In genomic region chr2:44934024-44934423, GRCh38 we compare ENCODE assay signal across 17 cellular contexts. TPM values are rescaled to one million over a fixed set of nuclear protein-coding genes. Genes with fewer than 3 reads are reported as not detected.
DNase-seq lines count a peak whose midpoint lies in the region; ATAC-seq and TF ChIP-seq lines count a peak whose summit lies in the region.
"Had no signal": no experiment of that assay in that cellular context is flagged by ENCODE, and none has a peak within 500 bp of the region (broad histone marks: within the 10 kb centered on the region; RNA-seq: fewer than 3 reads in every experiment).

No MANE protein-coding gene starts in this region.

- peaks cover 0 to 7% of the 10 kb centered on the region in 2 donors for H3K36me3 Mint-ChIP-seq in naive B cell
- no peaks in the 10 kb centered on the region for H3K36me3 Mint-ChIP-seq in CD4-positive, alpha-beta memory T cell
- H3K36me3 Mint-ChIP-seq: CD8-positive, alpha-beta T cell had no signal

- H3K4me3 ChIP-seq in GM08714 (ENCODE audit: low read length) = peak overlapping the region; percentile 1; the same call in 1 of the 2 replicates
- H3K4me3 ChIP-seq in NT2/D1 (ENCODE audit: insufficient read length, low read depth) = peak overlapping the region; percentile 2
- H3K4me3 ChIP-seq in prostate gland = no peak overlapping the region
- H3K4me3 ChIP-seq in CD4-positive, alpha-beta memory T cell (ENCODE audit: low read length in 2 of 2) = no peak overlapping the region
- H3K4me3 ChIP-seq: smooth muscle cell had no signal

- H3K27ac ChIP-seq in prostate gland = no peak overlapping the region
- no peak overlapping the region for H3K27ac ChIP-seq in CD4-positive, alpha-beta memory T cell (ENCODE audit: low read depth, low read length)
- H3K27ac ChIP-seq: ascending aorta, neutrophil, stomach had no signal

- H3K4me1 Mint-ChIP-seq in naive B cell = peaks cover 38 to 75% (median 62%) of the 10 kb centered on the region in 3 donors
- peaks cover 15 to 48% (median 23%) of the 10 kb centered on the region in 4 donors for H3K4me1 Mint-ChIP-seq in CD4-positive, alpha-beta memory T cell

- H3K9me3 ChIP-seq in NT2/D1 (ENCODE audit: insufficient read depth, low read length) = no peaks in the 10 kb centered on the region
- H3K9me3 ChIP-seq in prostate gland = no peaks in the 10 kb centered on the region
- no peaks in the 10 kb centered on the region for H3K9me3 ChIP-seq in CD4-positive, alpha-beta memory T cell (ENCODE audit: control insufficient read depth in 1 of 2, low read length in 2 of 2)
- H3K9me3 ChIP-seq: ascending aorta, neutrophil, stomach had no signal

- DNase-seq in DMS53 (lab: John Stamatoyannopoulos, UW) = peak; percentile 56
- no peak for DNase-seq in DMS53 treated with DMSO at 0.1 percent for 48 hours (lab: John Stamatoyannopoulos, UW; ENCODE audit: unreplicated experiment)
- DNase-seq in NT2/D1 (ENCODE audit: low read depth, low spot score) = no peak
- DNase-seq in naive B cell = no peak
- no peak for DNase-seq in prostate gland (ENCODE audit: low spot score)
- DNase-seq in CD4-positive, alpha-beta memory T cell = no peak
- DNase-seq: 8988T; CD8-positive, alpha-beta T cell; stomach had no signal

- H3K27me3 ChIP-seq in NT2/D1 (ENCODE audit: insufficient read depth, insufficient read length) (peaks cover 95% of the 10 kb centered on the region), prostate gland (replicated peaks; ENCODE audit: insufficient read depth) (peaks cover 75% of the 10 kb centered on the region)
- peaks cover 49% of the 10 kb centered on the region for H3K27me3 ChIP-seq in CD4-positive, alpha-beta memory T cell (ENCODE audit: insufficient read depth, low read length)

- H3K9me3 Mint-ChIP-seq in naive B cell = peaks cover 0 to 21% (median 5%) of the 10 kb centered on the region in 7 donors
- H3K9me3 Mint-ChIP-seq in CD4-positive, alpha-beta memory T cell = no peaks in the 10 kb centered on the region
- H3K9me3 Mint-ChIP-seq: activated T-helper 17 cell treated with anti-CD3 and anti-CD28 coated beads, Interleukin-2, amount 50 U/mL, for 72 hours; CD8-positive, alpha-beta T cell had no signal

- TF ChIP-seq POLR2A in prostate gland (IDR thresholded peaks at IDR 0.05) = no peak

- H3K4me1 ChIP-seq in NT2/D1 (ENCODE audit: insufficient read depth, insufficient read length) (peaks cover 12% of the 10 kb centered on the region), prostate gland (replicated peaks) (peaks cover 3% of the 10 kb centered on the region)
- peaks cover 20% of the 10 kb centered on the region for H3K4me1 ChIP-seq in CD4-positive, alpha-beta memory T cell (ENCODE audit: insufficient read depth, low read length)

- H3K36me3 ChIP-seq in NT2/D1 (ENCODE audit: insufficient read depth, insufficient read length, low read length) (no peaks in the 10 kb centered on the region), prostate gland (no peaks in the 10 kb centered on the region)
- no peaks in the 10 kb centered on the region for H3K36me3 ChIP-seq in CD4-positive, alpha-beta memory T cell (ENCODE audit: insufficient read depth, low read length)
- H3K36me3 ChIP-seq: ascending aorta, neutrophil, stomach had no signal

- H3K27me3 Mint-ChIP-seq in naive B cell = peaks cover 56 to 86% (median 71%) of the 10 kb centered on the region in 3 donors
- H3K27me3 Mint-ChIP-seq in CD4-positive, alpha-beta memory T cell = peaks cover 50 to 52% of the 10 kb centered on the region in 2 donors

- intact Hi-C loops in prostate gland (cut with DNase I) = no loop called here
- intact Hi-C loops in CD4-positive, alpha-beta memory T cell (cut with micrococcal nuclease) = no loop called here

- POLR2A ChIA-PET in CD4-positive, alpha-beta memory T cell (lab: Charles Lee; ENCODE audit: partially characterized antibody) = no interaction called here

- peak overlapping the region in 4 of 6 donors; percentile 16 to 90 (median 64) for H3K27ac Mint-ChIP-seq in naive B cell
- H3K27ac Mint-ChIP-seq in CD4-positive, alpha-beta memory T cell = no peak overlapping the region
- H3K27ac Mint-ChIP-seq: activated T-helper 17 cell treated with anti-CD3 and anti-CD28 coated beads, Interleukin-2, amount 50 U/mL, for 72 hours; CD8-positive, alpha-beta T cell had no signal

- WGBS in prostate gland = 2% methylated on average over 19 of the region's 19 CpGs

- CTCF ChIA-PET in CD4-positive, alpha-beta memory T cell (lab: Charles Lee; ENCODE audit: partially characterized antibody) = no interaction called here

- peak overlapping the region in 4 of 8 donors; percentile 36 to 81 (median 70) for H3K4me3 Mint-ChIP-seq in naive B cell
- no peak overlapping the region for H3K4me3 Mint-ChIP-seq in CD4-positive, alpha-beta memory T cell
- H3K4me3 Mint-ChIP-seq: activated T-helper 17 cell treated with anti-CD3 and anti-CD28 coated beads, Interleukin-2, amount 50 U/mL, for 72 hours; CD8-positive, alpha-beta T cell had no signal

- TF ChIP-seq CTCF in prostate gland (IDR thresholded peaks at IDR 0.05) = no peak

- no peak overlapping the region for H3K9ac ChIP-seq in NT2/D1 (ENCODE audit: insufficient read length, low read depth)

- ATAC-seq in naive B cell (ENCODE audit: low read depth in 2 of 2) (no peak), HG03520 (IDR thresholded peaks at IDR 0.05; ENCODE audit: unreplicated experiment) (no peak)
- ATAC-seq: activated T-helper 17 cell treated with anti-CD3 and anti-CD28 coated beads, Interleukin-2, amount 50 U/mL, for 72 hours; CD8-positive, alpha-beta T cell had no signal

RNA-seq across cellular contexts. Expression of gene SIX3, which starts 7.5 kb away (rescaled TPM):
- not detected for polyA plus RNA-seq in naive B cell (ENCODE audit: low read depth in 6 of 6)
- total RNA-seq in prostate gland = not detected
- not detected for total RNA-seq in CD4-positive, alpha-beta memory T cell
- polyA plus RNA-seq in CD4-positive, alpha-beta memory T cell = not detected
- total RNA-seq: activated T-helper 17 cell treated with anti-CD3 and anti-CD28 coated beads, Interleukin-2, amount 50 U/mL, for 72 hours; ascending aorta; dermis microvascular lymphatic vessel endothelial cell; lung microvascular endothelial cell; smooth muscle cell; stomach had no signal
- polyA plus RNA-seq: smooth muscle cell, stomach had no signal

Comparison
In these comparisons a context has a peak if more than half of its experiments do, and no peak if none do; other contexts are left out.
1. H3K4me3 ChIP-seq: peak in GM08714 (single experiment) and NT2/D1 (single experiment); none in prostate gland (0 of 2) and CD4-positive, alpha-beta memory T cell (0 of 2).
2. H3K27ac Mint-ChIP-seq: peak in naive B cell (4 of 6); none in CD4-positive, alpha-beta memory T cell (0 of 7).